Comparison of ENCODE assay signal across 9 cellular contexts in the genomic region with DNA sequence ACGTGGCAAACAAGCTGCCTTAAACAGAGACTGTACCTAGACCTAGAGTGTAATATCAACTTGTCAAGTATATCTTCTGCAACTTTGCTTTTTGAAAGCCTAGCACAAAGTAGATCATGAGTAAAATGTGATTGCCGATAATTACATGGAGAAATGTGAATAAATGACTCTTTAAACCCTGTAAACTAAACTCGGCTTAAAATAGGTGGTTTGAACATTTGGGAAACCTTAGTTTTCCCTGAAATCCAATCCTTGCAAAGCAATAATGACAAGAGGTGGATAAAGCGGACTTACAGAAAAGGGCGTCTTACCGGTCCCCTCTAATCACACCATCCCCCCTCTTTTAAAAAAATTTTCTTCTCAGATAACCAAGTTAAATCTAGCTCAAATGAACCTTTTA. TPM values are rescaled to one million over a fixed set of nuclear protein-coding genes. Genes with fewer than 3 reads are reported as not detected.
DNase-seq lines count a peak whose midpoint lies in the region; ATAC-seq, FAIRE-seq and TF ChIP-seq lines count a peak whose summit lies in the region.
"Had no signal": no experiment of that assay in that cellular context is flagged by ENCODE, and none has a peak within 500 bp of the region (broad histone marks: within the 10 kb centered on the region; RNA-seq: fewer than 3 reads in every experiment).

No MANE protein-coding gene starts in this region.

- H4K5ac ChIP-seq in H9 (ENCODE audit: insufficient read length, low read depth, low read length) = no peak overlapping the region

- H2BK15ac ChIP-seq in H9 (ENCODE audit: low read depth, low read length) = no peak overlapping the region

- no peaks in the 10 kb centered on the region for H3K9me3 ChIP-seq in H9 (ENCODE audit: control insufficient read depth, low read depth, low read length)
- no peaks in the 10 kb centered on the region for H3K9me3 ChIP-seq in small intestine (ENCODE audit: control insufficient read depth, low read depth)

- H2BK20ac ChIP-seq in H9 (ENCODE audit: low read depth, low read length, poor library complexity, severe bottlenecking) = no peak overlapping the region

- no peaks in the 10 kb centered on the region for H4K20me1 ChIP-seq in H9 (ENCODE audit: control insufficient read depth, insufficient read depth, insufficient read length)

- H3K27ac ChIP-seq in H9 (ENCODE audit: insufficient read length, low read depth, low read length) (no peak overlapping the region), foreskin keratinocyte (peak overlapping the region; percentile 88), small intestine (ENCODE audit: low read depth in 1 of 2, low read length in 1 of 2) (peak overlapping the region in 1 of 2 donors; percentile 99)

- no peak overlapping the region for H2BK12ac ChIP-seq in H9 (ENCODE audit: insufficient read length, low read depth, low read length)

- peak overlapping the region; percentile 46 to 96 (median 94) for H3K27ac Mint-ChIP-seq in H9
- H3K27ac Mint-ChIP-seq in T-cell = peak overlapping the region; percentile 94 to 96

- peaks cover 2 to 5% of the 10 kb centered on the region in 2 experiments; a peak in 3 of 5 replicates for H3K9me3 Mint-ChIP-seq in H9
- H3K9me3 Mint-ChIP-seq in T-cell = peaks cover 0 to 5% (median 0%) of the 10 kb centered on the region in 3 donors

- H3K4me3 Mint-ChIP-seq in H9 = peak overlapping the region; percentile 84 to 87
- peak overlapping the region; percentile 97 to 98 (median 98) for H3K4me3 Mint-ChIP-seq in T-cell

- peaks cover 12 to 19% of the 10 kb centered on the region in 2 experiments for H3K4me1 Mint-ChIP-seq in H9
- H3K4me1 Mint-ChIP-seq in T-cell = peaks cover 37 to 45% (median 41%) of the 10 kb centered on the region in 3 donors

- H2BK5ac ChIP-seq in H9 (ENCODE audit: insufficient read length, low read length) = no peak overlapping the region

- no peak overlapping the region for H4K8ac ChIP-seq in H9 (replicated peaks; ENCODE audit: insufficient read length, low read depth, low read length)

- H3K27me3 Mint-ChIP-seq in H9 (ENCODE audit: low read depth) (no peaks in the 10 kb centered on the region), T-cell (peaks cover under 1 to 2% of the 10 kb centered on the region in 2 donors)

- no peak for FAIRE-seq in small intestine (lab: Jason Lieb, UNC)
- FAIRE-seq: islet of Langerhans had no signal

- no peak for ATAC-seq in T-cell (replicated peaks in 1 of 4)
- no peak for ATAC-seq in foreskin keratinocyte
- no peak for ATAC-seq in HG03025 (IDR thresholded peaks at IDR 0.05; ENCODE audit: low FRiP score, unreplicated experiment)

- no peaks in the 10 kb centered on the region for H3K36me3 ChIP-seq in small intestine (ENCODE audit: control insufficient read depth in 2 of 2, insufficient read depth in 2 of 2, low read length in 2 of 2)

- no peak overlapping the region for H3T11ph ChIP-seq in H9 (ENCODE audit: low read length)

- H3K4me3 ChIP-seq in small intestine (ENCODE audit: low read depth in 1 of 2, low read length in 2 of 2) = peak overlapping the region; percentile 64 to 95

- H3K14ac ChIP-seq in H9 (ENCODE audit: insufficient read depth, low read length) = no peak overlapping the region

- no peak for TF ChIP-seq CTCF in H9 (conservative IDR thresholded peaks at IDR 0.05)
- TF ChIP-seq CTCF in foreskin keratinocyte (conservative IDR thresholded peaks at IDR 0.05) = no peak

- no peak overlapping the region for H3K18ac ChIP-seq in H9 (ENCODE audit: insufficient read length, low read depth, low read length)

- DNase-seq in H9 (no peak), T-cell (no peak), foreskin keratinocyte (peak in 1 of 2 donors; percentile 11), small intestine (no peak), mesenteric fat pad (ENCODE audit: low spot score) (no peak), CD1c-positive myeloid dendritic cell (ENCODE audit: extremely low spot score) (no peak), mucosa of gallbladder (ENCODE audit: low spot score) (no peak)

- CTCF ChIA-PET in T-cell (lab: Charles Lee) = interaction anchor here in 1 of 2 donors (0.5 kb wide), 1 partner anchor 1097 kb away, joined by 5 read pairs; no protein-coding TSS in a partner anchor

- H2AK5ac ChIP-seq in H9 (ENCODE audit: insufficient read length, low read length) = no peak overlapping the region

- H3K79me1 ChIP-seq in H9 (ENCODE audit: insufficient read depth, low read depth, low read length, poor library complexity, severe bottlenecking) = no peaks in the 10 kb centered on the region

- H3K27me3 ChIP-seq in H9 (ENCODE audit: insufficient read depth, low read length) = no peaks in the 10 kb centered on the region
- H3K27me3 ChIP-seq in foreskin keratinocyte = no peaks in the 10 kb centered on the region
- no peaks in the 10 kb centered on the region for H3K27me3 ChIP-seq in small intestine (ENCODE audit: control insufficient read depth in 2 of 2, insufficient read depth in 2 of 2, low read length in 2 of 2)

- POLR2A ChIA-PET in T-cell (lab: Charles Lee) = interaction anchor here in 1 of 2 donors (0.8 kb wide), 1 partner anchor 65 kb away, joined by 3 read pairs; no protein-coding TSS in a partner anchor

- H4K91ac ChIP-seq in H9 (ENCODE audit: insufficient read length, low read depth, low read length) = no peak overlapping the region

- no CpG with 5 or more reads among the region's 6 CpGs for WGBS in H9 (ENCODE audit: extremely low coverage, insufficient read length, low lambda C conversion rate)
- 43 to 53% (median 47%) methylated on average over 6 of the region's 6 CpGs for WGBS in small intestine, 3 donors

- H3K9ac ChIP-seq in H9 (ENCODE audit: extremely low read depth, insufficient read length, low read length) = peak overlapping the region; percentile 55

- no peaks in the 10 kb centered on the region for H3K23me2 ChIP-seq in H9 (ENCODE audit: insufficient read length, low read depth, low read length, poor library complexity, severe bottlenecking)

- H3K4me2 ChIP-seq in H9 (ENCODE audit: insufficient read depth, insufficient read length, low read length) = peak overlapping the region; percentile 91

- H3K23ac ChIP-seq in H9 (ENCODE audit: insufficient read length, low read depth, low read length) = no peak overlapping the region

- peaks cover 1 to 24% (median 6%) of the 10 kb centered on the region in 3 experiments; a peak in 5 of 7 replicates for H3K36me3 Mint-ChIP-seq in H9 (ENCODE audit: insufficient read depth in 1 of 3, low read depth in 3 of 3)
- H3K36me3 Mint-ChIP-seq in T-cell = peaks cover 5% of the 10 kb centered on the region

- H3K4me1 ChIP-seq in H9 (ENCODE audit: insufficient read depth, low read length) (no peaks in the 10 kb centered on the region), foreskin keratinocyte (peaks cover under 1% of the 10 kb centered on the region), small intestine (ENCODE audit: control insufficient read depth in 2 of 2, insufficient read depth in 1 of 2, low read depth in 1 of 2, low read length in 1 of 2) (peaks cover 0 to 6% of the 10 kb centered on the region in 2 donors)

- H3K4ac ChIP-seq in H9 (ENCODE audit: low read depth, low read length) = no peak overlapping the region

- no peak overlapping the region for H3K56ac ChIP-seq in H9 (ENCODE audit: insufficient read length, low read depth, low read length)

- H2BK120ac ChIP-seq in H9 (ENCODE audit: low read depth, low read length, poor library complexity, severe bottlenecking) = no peak overlapping the region

- peaks cover 23% of the 10 kb centered on the region for H3K79me2 ChIP-seq in H9 (ENCODE audit: insufficient read depth, low read length)

- H2AFZ ChIP-seq in H9 (ENCODE audit: low read length) = peak overlapping the region; percentile 50

RNA-seq across cellular contexts. Expression of gene PSMD14, which starts 0.5 kb away (rescaled TPM):
- total RNA-seq in H9 (2021) (83.7 and 86.4 TPM in 2 replicates), T-cell (10 to 100 TPM; 18.7 to 24.9 (median 21.2) TPM), foreskin keratinocyte (103 and 106 TPM in 2 replicates), mesenteric fat pad (50.3 TPM), mucosa of gallbladder (36.2 TPM)
- polyA plus RNA-seq in foreskin keratinocyte (80.7 and 89.3 TPM in 2 replicates), small intestine (10 to 100 TPM; 29.5 to 51.0 (median 33.8) TPM)
